1 cellular context compared by ENCODE assay signal in genomic region chr11:57322881-57323467, GRCh38.
TF ChIP-seq lines count a peak whose summit lies in the region.

No MANE protein-coding gene starts in this region.

TF ChIP-seq in endothelial cell of umbilical vein, 7 proteins besides CTCF, POLR2A, EP300 and RAD21:
- TF ChIP-seq EZH2 (IDR thresholded peaks at IDR 0.05; ENCODE audit: borderline replicate concordance, low read depth, low read length, severe bottlenecking) (no peak), MYC (IDR thresholded peaks at IDR 0.05; ENCODE audit: low read depth, low read length) (no peak), FOS (IDR thresholded peaks at IDR 0.05; ENCODE audit: borderline replicate concordance, insufficient read depth, low read length) (no peak), MAX (IDR thresholded peaks at IDR 0.05; ENCODE audit: insufficient read depth, insufficient read length) (no peak), POLR2AphosphoS5 (IDR thresholded peaks at IDR 0.05; ENCODE audit: insufficient read depth, low read depth, low read length) (no peak), GATA2 (IDR thresholded peaks at IDR 0.05; ENCODE audit: insufficient read depth, insufficient read length, low read depth, low read length) (no peak), JUN (IDR thresholded peaks at IDR 0.05; ENCODE audit: borderline replicate concordance, insufficient read depth, insufficient read length, low read depth) (no peak)
